In the genomic region with DNA sequence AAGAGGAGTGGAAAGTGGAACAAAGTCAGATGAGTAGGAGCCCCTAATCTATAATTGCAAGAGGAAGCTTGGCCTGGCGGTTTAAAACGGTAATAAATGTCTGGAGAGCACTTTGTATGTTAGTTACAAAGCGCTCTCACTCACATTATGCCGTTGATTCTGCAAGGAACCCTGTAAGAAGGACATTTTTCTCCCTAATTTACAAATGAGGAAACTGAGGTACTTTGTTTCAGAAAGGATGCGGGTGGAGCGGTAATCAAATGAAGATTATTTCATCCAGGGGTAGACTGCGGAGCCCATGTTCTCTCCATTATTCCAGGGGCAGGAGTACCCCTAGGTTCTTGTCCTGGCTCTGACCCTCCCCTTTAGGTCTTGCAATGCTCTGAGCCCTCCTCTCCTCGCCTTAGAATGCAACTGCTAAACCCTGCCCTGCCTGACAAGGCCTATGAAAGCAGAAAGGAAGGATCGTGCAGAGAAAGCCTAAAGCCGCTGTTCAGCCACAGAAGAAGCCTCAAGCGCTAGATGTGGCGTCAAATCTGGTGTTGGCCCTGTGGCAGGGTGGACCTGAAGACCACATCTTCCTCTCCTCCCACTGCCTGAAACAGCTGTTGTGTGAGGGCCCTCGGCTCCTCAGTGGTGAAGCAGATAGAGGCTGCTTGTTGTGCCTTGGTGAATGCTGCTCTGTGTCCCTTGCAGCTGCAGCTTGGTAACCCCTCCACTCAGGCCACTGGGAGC, we compare ENCODE assay signal across 1 cellular context.
TF ChIP-seq lines count a peak whose summit lies in the region.

No MANE protein-coding gene starts in this region.

TF ChIP-seq in HepG2, 621 proteins besides CTCF, POLR2A, EP300 and RAD21 (continues in another document):
- TF ChIP-seq DBP (CRISPR knock-in tag; IDR thresholded peaks at IDR 0.05; ENCODE audit: not compliant biosample characterization): no peak
- TF ChIP-seq, protein P1, sequence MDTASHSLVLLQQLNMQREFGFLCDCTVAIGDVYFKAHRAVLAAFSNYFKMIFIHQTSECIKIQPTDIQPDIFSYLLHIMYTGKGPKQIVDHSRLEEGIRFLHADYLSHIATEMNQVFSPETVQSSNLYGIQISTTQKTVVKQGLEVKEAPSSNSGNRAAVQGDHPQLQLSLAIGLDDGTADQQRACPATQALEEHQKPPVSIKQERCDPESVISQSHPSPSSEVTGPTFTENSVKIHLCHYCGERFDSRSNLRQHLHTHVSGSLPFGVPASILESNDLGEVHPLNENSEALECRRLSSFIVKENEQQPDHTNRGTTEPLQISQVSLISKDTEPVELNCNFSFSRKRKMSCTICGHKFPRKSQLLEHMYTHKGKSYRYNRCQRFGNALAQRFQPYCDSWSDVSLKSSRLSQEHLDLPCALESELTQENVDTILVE (CRISPR knock-in tag; IDR thresholded peaks at IDR 0.05): 0 out of 2 replicates have a peak, but pooled peaks have one; percentile 23
- TF ChIP-seq, protein P2, sequence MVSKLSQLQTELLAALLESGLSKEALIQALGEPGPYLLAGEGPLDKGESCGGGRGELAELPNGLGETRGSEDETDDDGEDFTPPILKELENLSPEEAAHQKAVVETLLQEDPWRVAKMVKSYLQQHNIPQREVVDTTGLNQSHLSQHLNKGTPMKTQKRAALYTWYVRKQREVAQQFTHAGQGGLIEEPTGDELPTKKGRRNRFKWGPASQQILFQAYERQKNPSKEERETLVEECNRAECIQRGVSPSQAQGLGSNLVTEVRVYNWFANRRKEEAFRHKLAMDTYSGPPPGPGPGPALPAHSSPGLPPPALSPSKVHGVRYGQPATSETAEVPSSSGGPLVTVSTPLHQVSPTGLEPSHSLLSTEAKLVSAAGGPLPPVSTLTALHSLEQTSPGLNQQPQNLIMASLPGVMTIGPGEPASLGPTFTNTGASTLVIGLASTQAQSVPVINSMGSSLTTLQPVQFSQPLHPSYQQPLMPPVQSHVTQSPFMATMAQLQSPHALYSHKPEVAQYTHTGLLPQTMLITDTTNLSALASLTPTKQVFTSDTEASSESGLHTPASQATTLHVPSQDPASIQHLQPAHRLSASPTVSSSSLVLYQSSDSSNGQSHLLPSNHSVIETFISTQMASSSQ (IDR thresholded peaks at IDR 0.05; ENCODE audit: low read depth): no peak
- TF ChIP-seq, protein P2 (CRISPR knock-in tag; IDR thresholded peaks at IDR 0.05; ENCODE audit: borderline replicate concordance): no peak
- TF ChIP-seq ZBTB38 (CRISPR knock-in tag; IDR thresholded peaks at IDR 0.05): peak; percentile 56
- no peak for TF ChIP-seq ZNF652 (CRISPR knock-in tag; IDR thresholded peaks at IDR 0.05; ENCODE audit: borderline replicate concordance, low read depth)
- TF ChIP-seq GRHL1 (CRISPR knock-in tag; conservative IDR thresholded peaks at IDR 0.05): no peak
- no peak for TF ChIP-seq ZNF24 (IDR thresholded peaks at IDR 0.05)
- TF ChIP-seq PAF1 (CRISPR knock-in tag; IDR thresholded peaks at IDR 0.05): no peak
- 0 out of 2 replicates have a peak, but pooled peaks have one; percentile 15 for TF ChIP-seq ZNF777 (CRISPR knock-in tag; IDR thresholded peaks at IDR 0.05)
- TF ChIP-seq RFX3 (CRISPR knock-in tag; IDR thresholded peaks at IDR 0.05): no peak
- TF ChIP-seq ZNF142 (CRISPR knock-in tag; IDR thresholded peaks at IDR 0.05): peak; percentile 43; the same call in 1 of the 2 replicates
- no peak for TF ChIP-seq SMARCE1 (IDR thresholded peaks at IDR 0.05; ENCODE audit: borderline replicate concordance)
- TF ChIP-seq ZSCAN21 (CRISPR knock-in tag; IDR thresholded peaks at IDR 0.05; ENCODE audit: borderline replicate concordance): no peak
- TF ChIP-seq FOXP4 (CRISPR knock-in tag; IDR thresholded peaks at IDR 0.05): no peak; the same call in 1 of the 2 replicates
- peak; percentile 7 for TF ChIP-seq THAP11 (CRISPR knock-in tag; IDR thresholded peaks at IDR 0.05)
- TF ChIP-seq, protein P3, sequence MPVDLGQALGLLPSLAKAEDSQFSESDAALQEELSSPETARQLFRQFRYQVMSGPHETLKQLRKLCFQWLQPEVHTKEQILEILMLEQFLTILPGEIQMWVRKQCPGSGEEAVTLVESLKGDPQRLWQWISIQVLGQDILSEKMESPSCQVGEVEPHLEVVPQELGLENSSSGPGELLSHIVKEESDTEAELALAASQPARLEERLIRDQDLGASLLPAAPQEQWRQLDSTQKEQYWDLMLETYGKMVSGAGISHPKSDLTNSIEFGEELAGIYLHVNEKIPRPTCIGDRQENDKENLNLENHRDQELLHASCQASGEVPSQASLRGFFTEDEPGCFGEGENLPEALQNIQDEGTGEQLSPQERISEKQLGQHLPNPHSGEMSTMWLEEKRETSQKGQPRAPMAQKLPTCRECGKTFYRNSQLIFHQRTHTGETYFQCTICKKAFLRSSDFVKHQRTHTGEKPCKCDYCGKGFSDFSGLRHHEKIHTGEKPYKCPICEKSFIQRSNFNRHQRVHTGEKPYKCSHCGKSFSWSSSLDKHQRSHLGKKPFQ (CRISPR knock-in tag; IDR thresholded peaks at IDR 0.05; ENCODE audit: insufficient replicate concordance): peak; percentile 18
- TF ChIP-seq ZNF143 (CRISPR knock-in tag; IDR thresholded peaks at IDR 0.05): peak; percentile 13; the same call in 1 of the 2 replicates
- TF ChIP-seq CENPT (CRISPR knock-in tag; IDR thresholded peaks at IDR 0.05; ENCODE audit: low read depth): no peak
- 0 out of 2 replicates have a peak, but pooled peaks have one; percentile 47 for TF ChIP-seq NFKB2 (CRISPR knock-in tag; IDR thresholded peaks at IDR 0.05; ENCODE audit: borderline replicate concordance)
- TF ChIP-seq HIVEP1 (CRISPR knock-in tag; IDR thresholded peaks at IDR 0.05): no peak
- TF ChIP-seq ZNF570 (CRISPR knock-in tag; IDR thresholded peaks at IDR 0.05; ENCODE audit: borderline replicate concordance): no peak
- TF ChIP-seq ATF7 (IDR thresholded peaks at IDR 0.05): no peak
- TF ChIP-seq ATF7 (CRISPR knock-in tag; IDR thresholded peaks at IDR 0.05): no peak
- no peak for TF ChIP-seq MXD1 (CRISPR knock-in tag; IDR thresholded peaks at IDR 0.05)
- 0 out of 2 replicates have a peak, but pooled peaks have one; percentile 13 for TF ChIP-seq XBP1 (CRISPR knock-in tag; IDR thresholded peaks at IDR 0.05)
- no peak for TF ChIP-seq RFX5 (IDR thresholded peaks at IDR 0.05; ENCODE audit: low read depth, low read length)
- TF ChIP-seq, protein P4, sequence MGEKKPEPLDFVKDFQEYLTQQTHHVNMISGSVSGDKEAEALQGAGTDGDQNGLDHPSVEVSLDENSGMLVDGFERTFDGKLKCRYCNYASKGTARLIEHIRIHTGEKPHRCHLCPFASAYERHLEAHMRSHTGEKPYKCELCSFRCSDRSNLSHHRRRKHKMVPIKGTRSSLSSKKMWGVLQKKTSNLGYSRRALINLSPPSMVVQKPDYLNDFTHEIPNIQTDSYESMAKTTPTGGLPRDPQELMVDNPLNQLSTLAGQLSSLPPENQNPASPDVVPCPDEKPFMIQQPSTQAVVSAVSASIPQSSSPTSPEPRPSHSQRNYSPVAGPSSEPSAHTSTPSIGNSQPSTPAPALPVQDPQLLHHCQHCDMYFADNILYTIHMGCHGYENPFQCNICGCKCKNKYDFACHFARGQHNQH (CRISPR knock-in tag; IDR thresholded peaks at IDR 0.05): 0 out of 2 replicates have a peak, but pooled peaks have one; percentile 7
- TF ChIP-seq CBX1 (IDR thresholded peaks at IDR 0.05; ENCODE audit: low read depth): no peak
- TF ChIP-seq PCBP2 (optimal IDR thresholded peaks at IDR 0.05; ENCODE audit: low read depth, low read length, poor library complexity, severe bottlenecking): no peak
- TF ChIP-seq, protein P5, sequence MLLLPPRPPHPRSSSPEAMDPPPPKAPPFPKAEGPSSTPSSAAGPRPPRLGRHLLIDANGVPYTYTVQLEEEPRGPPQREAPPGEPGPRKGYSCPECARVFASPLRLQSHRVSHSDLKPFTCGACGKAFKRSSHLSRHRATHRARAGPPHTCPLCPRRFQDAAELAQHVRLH (CRISPR knock-in tag; IDR thresholded peaks at IDR 0.05; ENCODE audit: borderline replicate concordance, low read depth): no peak
- TF ChIP-seq HNRNPK (IDR thresholded peaks at IDR 0.05; ENCODE audit: low read depth, low read length, poor library complexity, severe bottlenecking): no peak
- no peak for TF ChIP-seq ZNF121 (CRISPR knock-in tag; IDR thresholded peaks at IDR 0.05)
- TF ChIP-seq ZNF605 (CRISPR knock-in tag; IDR thresholded peaks at IDR 0.05): peak; percentile 83; the same call in 1 of the 2 replicates
- peak; percentile 43 for TF ChIP-seq ZFP90 (CRISPR knock-in tag; IDR thresholded peaks at IDR 0.05; ENCODE audit: borderline replicate concordance)
